ENCODE assay signal across 1 cellular context in the genomic region with DNA sequence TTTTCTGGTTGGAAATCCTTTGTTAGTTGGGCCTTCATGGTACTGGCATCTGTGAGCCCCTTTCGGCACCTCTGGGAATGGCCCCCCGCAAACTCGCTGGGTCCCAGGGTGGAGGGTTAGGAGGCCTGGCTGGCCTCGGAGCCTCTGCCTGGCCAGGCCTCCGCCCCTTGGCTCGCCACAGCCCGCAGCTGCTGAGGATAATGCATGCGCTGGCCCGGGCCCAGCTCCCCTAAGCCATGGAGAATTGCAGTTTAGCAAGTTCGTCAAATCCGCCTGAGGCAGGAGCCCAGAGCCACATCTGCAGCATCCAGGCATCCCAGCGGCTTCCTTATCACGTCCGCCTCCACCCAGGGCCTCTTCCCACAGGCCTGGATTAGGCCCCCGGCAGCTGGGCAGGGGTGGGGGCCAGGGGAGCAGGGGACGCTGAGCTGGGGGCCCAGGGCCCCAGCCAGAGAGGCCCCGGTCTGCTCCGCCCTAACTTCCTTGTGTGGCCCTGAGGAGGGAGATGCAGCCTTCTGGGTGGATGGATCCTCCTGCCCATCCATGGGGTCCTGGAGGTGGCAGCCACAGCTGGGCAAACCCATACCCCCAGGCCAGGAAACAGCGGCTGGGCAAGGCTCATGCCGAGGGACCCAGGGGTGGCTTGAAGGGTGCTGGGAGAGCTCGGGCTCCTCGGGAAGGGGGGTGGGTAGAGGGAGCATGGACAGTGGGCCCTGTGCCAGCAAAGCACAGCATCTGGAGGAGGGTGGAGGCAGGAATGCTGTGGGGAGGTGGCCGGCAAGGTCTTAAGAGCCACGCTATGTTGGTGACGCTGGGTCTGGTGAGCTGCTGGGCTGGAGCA.
TF ChIP-seq lines count a peak whose summit lies in the region.

No MANE protein-coding gene starts in this region.

TF ChIP-seq in GM23338, 12 proteins besides CTCF, POLR2A, EP300 and RAD21 (continued from another document):
- TF ChIP-seq, protein P1, sequence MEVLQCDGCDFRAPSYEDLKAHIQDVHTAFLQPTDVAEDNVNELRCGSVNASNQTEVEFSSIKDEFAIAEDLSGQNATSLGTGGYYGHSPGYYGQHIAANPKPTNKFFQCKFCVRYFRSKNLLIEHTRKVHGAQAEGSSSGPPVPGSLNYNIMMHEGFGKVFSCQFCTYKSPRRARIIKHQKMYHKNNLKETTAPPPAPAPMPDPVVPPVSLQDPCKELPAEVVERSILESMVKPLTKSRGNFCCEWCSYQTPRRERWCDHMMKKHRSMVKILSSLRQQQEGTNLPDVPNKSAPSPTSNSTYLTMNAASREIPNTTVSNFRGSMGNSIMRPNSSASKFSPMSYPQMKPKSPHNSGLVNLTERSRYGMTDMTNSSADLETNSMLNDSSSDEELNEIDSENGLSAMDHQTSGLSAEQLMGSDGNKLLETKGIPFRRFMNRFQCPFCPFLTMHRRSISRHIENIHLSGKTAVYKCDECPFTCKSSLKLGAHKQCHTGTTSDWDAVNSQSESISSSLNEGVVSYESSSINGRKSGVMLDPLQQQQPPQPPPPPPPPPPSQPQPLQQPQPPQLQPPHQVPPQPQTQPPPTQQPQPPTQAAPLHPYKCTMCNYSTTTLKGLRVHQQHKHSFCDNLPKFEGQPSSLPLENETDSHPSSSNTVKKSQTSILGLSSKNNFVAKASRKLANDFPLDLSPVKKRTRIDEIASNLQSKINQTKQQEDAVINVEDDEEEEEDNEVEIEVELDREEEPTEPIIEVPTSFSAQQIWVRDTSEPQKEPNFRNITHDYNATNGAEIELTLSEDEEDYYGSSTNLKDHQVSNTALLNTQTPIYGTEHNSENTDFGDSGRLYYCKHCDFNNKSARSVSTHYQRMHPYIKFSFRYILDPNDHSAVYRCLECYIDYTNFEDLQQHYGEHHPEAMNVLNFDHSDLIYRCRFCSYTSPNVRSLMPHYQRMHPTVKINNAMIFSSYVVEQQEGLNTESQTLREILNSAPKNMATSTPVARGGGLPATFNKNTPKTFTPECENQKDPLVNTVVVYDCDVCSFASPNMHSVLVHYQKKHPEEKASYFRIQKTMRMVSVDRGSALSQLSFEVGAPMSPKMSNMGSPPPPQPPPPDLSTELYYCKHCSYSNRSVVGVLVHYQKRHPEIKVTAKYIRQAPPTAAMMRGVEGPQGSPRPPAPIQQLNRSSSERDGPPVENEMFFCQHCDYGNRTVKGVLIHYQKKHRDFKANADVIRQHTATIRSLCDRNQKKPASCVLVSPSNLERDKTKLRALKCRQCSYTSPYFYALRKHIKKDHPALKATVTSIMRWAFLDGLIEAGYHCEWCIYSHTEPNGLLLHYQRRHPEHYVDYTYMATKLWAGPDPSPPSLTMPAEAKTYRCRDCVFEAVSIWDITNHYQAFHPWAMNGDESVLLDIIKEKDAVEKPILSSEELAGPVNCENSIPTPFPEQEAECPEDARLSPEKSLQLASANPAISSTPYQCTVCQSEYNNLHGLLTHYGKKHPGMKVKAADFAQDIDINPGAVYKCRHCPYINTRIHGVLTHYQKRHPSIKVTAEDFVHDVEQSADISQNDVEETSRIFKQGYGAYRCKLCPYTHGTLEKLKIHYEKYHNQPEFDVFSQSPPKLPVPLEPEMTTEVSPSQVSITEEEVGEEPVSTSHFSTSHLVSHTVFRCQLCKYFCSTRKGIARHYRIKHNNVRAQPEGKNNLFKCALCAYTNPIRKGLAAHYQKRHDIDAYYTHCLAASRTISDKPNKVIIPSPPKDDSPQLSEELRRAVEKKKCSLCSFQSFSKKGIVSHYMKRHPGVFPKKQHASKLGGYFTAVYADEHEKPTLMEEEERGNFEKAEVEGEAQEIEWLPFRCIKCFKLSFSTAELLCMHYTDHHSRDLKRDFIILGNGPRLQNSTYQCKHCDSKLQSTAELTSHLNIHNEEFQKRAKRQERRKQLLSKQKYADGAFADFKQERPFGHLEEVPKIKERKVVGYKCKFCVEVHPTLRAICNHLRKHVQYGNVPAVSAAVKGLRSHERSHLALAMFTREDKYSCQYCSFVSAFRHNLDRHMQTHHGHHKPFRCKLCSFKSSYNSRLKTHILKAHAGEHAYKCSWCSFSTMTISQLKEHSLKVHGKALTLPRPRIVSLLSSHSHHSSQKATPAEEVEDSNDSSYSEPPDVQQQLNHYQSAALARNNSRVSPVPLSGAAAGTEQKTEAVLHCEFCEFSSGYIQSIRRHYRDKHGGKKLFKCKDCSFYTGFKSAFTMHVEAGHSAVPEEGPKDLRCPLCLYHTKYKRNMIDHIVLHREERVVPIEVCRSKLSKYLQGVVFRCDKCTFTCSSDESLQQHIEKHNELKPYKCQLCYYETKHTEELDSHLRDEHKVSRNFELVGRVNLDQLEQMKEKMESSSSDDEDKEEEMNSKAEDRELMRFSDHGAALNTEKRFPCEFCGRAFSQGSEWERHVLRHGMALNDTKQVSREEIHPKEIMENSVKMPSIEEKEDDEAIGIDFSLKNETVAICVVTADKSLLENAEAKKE (CRISPR knock-in tag; IDR thresholded peaks at IDR 0.05), result no peak
- no peak for TF ChIP-seq POLR2AphosphoS5 (IDR thresholded peaks at IDR 0.05; ENCODE audit: low read depth)
- no peak for TF ChIP-seq ZNF331 (CRISPR knock-in tag; IDR thresholded peaks at IDR 0.05; ENCODE audit: low read depth)
- TF ChIP-seq CREB1 (CRISPR knock-in tag; IDR thresholded peaks at IDR 0.05; ENCODE audit: low read depth), result no peak
